Comparison of ENCODE assay signal across 8 cellular contexts in genomic region chr13:24217601-24218281, GRCh38. TPM values are rescaled to one million over a fixed set of nuclear protein-coding genes. Genes with fewer than 3 reads are reported as not detected.
A peak's percentile ranks its signal among the peaks of the same experiment; 100 is the strongest.
DNase-seq lines count a peak whose midpoint lies in the region; ATAC-seq, FAIRE-seq and TF ChIP-seq lines count a peak whose summit lies in the region.

No MANE protein-coding gene starts in this region.

- intact Hi-C loops in sciatic nerve (cut with DNase I), result no loop called here

- H3K4me1 ChIP-seq in KMS-11 (ENCODE audit: low read depth, poor library complexity, severe bottlenecking) (peaks cover 21% of the 10 kb centered on the region), duodenal mucosa (ENCODE audit: control insufficient read depth in 1 of 2, insufficient read depth in 2 of 2, low read length in 2 of 2) (peaks cover 30 to 38% of the 10 kb centered on the region in 2 donors)

- DNase-seq in GM19239 (ENCODE audit: insufficient read length, low spot score) (no peak), sciatic nerve (ENCODE audit: low spot score) (no peak), NCI-H1105 (lab: John Stamatoyannopoulos, UW) (no peak), kidney glomerular epithelial cell (lab: John Stamatoyannopoulos, UW) (no peak), DMS114 treated with DMSO at 0.1 percent for 48 hours (lab: John Stamatoyannopoulos, UW; ENCODE audit: unreplicated experiment) (no peak)
- DNase-seq in stimulated activated CD8-positive, alpha-beta memory T cell treated with anti-CD3 and anti-CD28 coated beads, Interleukin-4, amount 100 ng/mL, for 48 hours, result no peak

- H3K36me3 ChIP-seq in KMS-11 (ENCODE audit: insufficient read depth) (no peaks in the 10 kb centered on the region), duodenal mucosa (ENCODE audit: control insufficient read depth in 1 of 2, insufficient read depth in 2 of 2, low read length in 2 of 2) (no peaks in the 10 kb centered on the region)

- ATAC-seq in sciatic nerve, result peak; percentile 20

- no peaks in the 10 kb centered on the region for H3K79me2 ChIP-seq in KMS-11 (ENCODE audit: insufficient read depth, low read depth)

- no peak overlapping the region for H3K27ac ChIP-seq in KMS-11
- H3K27ac ChIP-seq in duodenal mucosa (ENCODE audit: low read depth, low read length), result peak overlapping the region; percentile 61

- H2AFZ ChIP-seq in KMS-11 (ENCODE audit: low read depth), result no peak overlapping the region

- H3K4me2 ChIP-seq in KMS-11, result peak overlapping the region; percentile 11; the same call in 1 of the 2 replicates

- TF ChIP-seq CTCF in KMS-11 (conservative IDR thresholded peaks at IDR 0.05; ENCODE audit: low read depth, low read length), result no peak

- H4K20me1 ChIP-seq in KMS-11 (ENCODE audit: insufficient read depth), result no peaks in the 10 kb centered on the region

- H3K4me3 ChIP-seq in KMS-11 (IDR thresholded peaks at IDR 0.05; ENCODE audit: insufficient read depth, low read depth, low read length) (no peak overlapping the region), duodenal mucosa (ENCODE audit: low read depth in 1 of 2, low read length in 2 of 2) (peak overlapping the region; percentile 15 to 40)

- peak; percentile 57 for FAIRE-seq in GM19239 (lab: Jason Lieb, UNC)

- no peaks in the 10 kb centered on the region for H3K9me3 ChIP-seq in duodenal mucosa (ENCODE audit: control insufficient read depth in 1 of 2, low read length in 2 of 2)

- H3K9ac ChIP-seq in KMS-11 (no peak overlapping the region), duodenal mucosa (ENCODE audit: low read depth in 1 of 2, low read length in 2 of 2) (peak overlapping the region; percentile 0 to 35)

- no peaks in the 10 kb centered on the region for H3K27me3 ChIP-seq in KMS-11 (ENCODE audit: insufficient read depth, low read depth)
- no peaks in the 10 kb centered on the region for H3K27me3 ChIP-seq in duodenal mucosa (ENCODE audit: control insufficient read depth in 1 of 2, insufficient read depth in 2 of 2, low read length in 2 of 2)

RNA-seq across cellular contexts. Expression of gene SPATA13, which starts 57.2 kb away (rescaled TPM):
- 49.8 TPM for total RNA-seq in sciatic nerve
